In genomic region chr20:35285806-35286076, GRCh38 we compare ENCODE assay signal across 15 cellular contexts. TPM values are rescaled to one million over a fixed set of nuclear protein-coding genes. Genes with fewer than 3 reads are reported as not detected.
A peak's percentile ranks its signal among the peaks of the same experiment; 100 is the strongest.
DNase-seq lines count a peak whose midpoint lies in the region; ATAC-seq, FAIRE-seq and TF ChIP-seq lines count a peak whose summit lies in the region.
"Had no signal": no experiment of that assay in that cellular context is flagged by ENCODE, and none has a peak within 500 bp of the region (broad histone marks: within the 10 kb centered on the region; RNA-seq: fewer than 3 reads in every experiment).

No MANE protein-coding gene starts in this region.

- POLR2A ChIA-PET in Caco-2 (lab: Charles Lee) (interaction anchor here (0.6 to 1.1 kb wide), 5 partner anchors 8 to 417 kb away, joined by 3 to 11 read pairs (median 4); partner anchors contain the start of gene MMP24OS), K562 (lab: Yijun Ruan, JAX) (interaction anchor here (1.1 kb wide), 1 partner anchor 11 kb away, joined by 3 read pairs; no protein-coding TSS in a partner anchor)

- H3K27me3 Mint-ChIP-seq in Caco-2 (ENCODE audit: insufficient read depth, unreplicated experiment), result no peaks in the 10 kb centered on the region
- peaks cover 0 to 7% (median 0%) of the 10 kb centered on the region in 3 donors for H3K27me3 Mint-ChIP-seq in naive B cell

- H3K9me3 ChIP-seq in Caco-2, result no peaks in the 10 kb centered on the region
- H3K9me3 ChIP-seq in Karpas-422 (ENCODE audit: low read length), result no peaks in the 10 kb centered on the region
- no peaks in the 10 kb centered on the region for H3K9me3 ChIP-seq in K562 (replicated peaks; ENCODE audit: control insufficient read depth, insufficient read depth, low read depth, low read length)
- H3K9me3 ChIP-seq in Peyer's patch, result no peaks in the 10 kb centered on the region
- H3K9me3 ChIP-seq: SJSA1, uterus had no signal

- in situ Hi-C loops in K562 (cut with MboI), result no loop called here

- H3K4me2 ChIP-seq in Karpas-422 (ENCODE audit: low read depth, low read length, poor library complexity, severe bottlenecking), result peak overlapping the region; percentile 86
- peak overlapping the region; percentile 95 for H3K4me2 ChIP-seq in K562 (ENCODE audit: insufficient read depth, low read length)

- no peaks in the 10 kb centered on the region for H3K9me1 ChIP-seq in K562 (ENCODE audit: control insufficient read depth, insufficient read depth, low read length)

- ATAC-seq in K562 (no peak), naive B cell (ENCODE audit: low read depth in 2 of 2) (no peak), HG03521 (IDR thresholded peaks at IDR 0.05; ENCODE audit: unreplicated experiment) (no peak)

- H3K36me3 Mint-ChIP-seq in Caco-2 (ENCODE audit: insufficient read depth, unreplicated experiment), result peaks cover 36% of the 10 kb centered on the region
- no peaks in the 10 kb centered on the region for H3K36me3 Mint-ChIP-seq in naive B cell

- peaks cover 18% of the 10 kb centered on the region for H3K4me1 Mint-ChIP-seq in Caco-2 (ENCODE audit: low read depth, unreplicated experiment)
- peaks cover 25 to 32% (median 28%) of the 10 kb centered on the region in 3 donors for H3K4me1 Mint-ChIP-seq in naive B cell

- H3K79me2 ChIP-seq in Karpas-422 (ENCODE audit: low read length) (peaks cover 32% of the 10 kb centered on the region), K562 (ENCODE audit: control insufficient read depth, insufficient read depth, low read length) (peaks cover 38% of the 10 kb centered on the region)

- no peak; the same call in 1 of the 2 replicates for TF ChIP-seq POLR2A in K562 (conservative IDR thresholded peaks at IDR 0.05)
- no peak for TF ChIP-seq POLR2A in Peyer's patch (IDR thresholded peaks at IDR 0.05)

- H3K9ac ChIP-seq in Karpas-422 (ENCODE audit: low read length) (peak overlapping the region; percentile 88; the same call in 1 of the 2 replicates), K562 (ENCODE audit: insufficient read depth in 1 of 2, low read depth in 2 of 2, low read length in 2 of 2) (0 out of 4 replicates have a peak overlapping the region, but pooled peaks of 1 of the 2 experiments have one; percentile 6)

- peaks cover 5% of the 10 kb centered on the region; the same call in 1 of the 2 replicates for H3K36me3 ChIP-seq in Caco-2 (ENCODE audit: control insufficient read depth, insufficient read depth, low read length)
- peaks cover 14% of the 10 kb centered on the region for H3K36me3 ChIP-seq in Karpas-422 (ENCODE audit: insufficient read depth, low read length)
- peaks cover 24% of the 10 kb centered on the region for H3K36me3 ChIP-seq in K562 (ENCODE audit: control insufficient read depth, insufficient read depth, low read length)
- H3K36me3 ChIP-seq in Peyer's patch, result peaks cover 0 to 6% (median 0%) of the 10 kb centered on the region in 3 donors
- H3K36me3 ChIP-seq: uterus had no signal

- H3K27ac Mint-ChIP-seq in Caco-2 (ENCODE audit: unreplicated experiment) (peak overlapping the region; percentile 87), naive B cell (peak overlapping the region in 4 of 6 donors; percentile 43 to 90 (median 72))

- intact Hi-C loops in Caco-2 (cut with micrococcal nuclease; ENCODE audit: unreplicated experiment), result loop anchor here (1.0 to 5.0 kb wide), 2 partner anchors 9 to 408 kb away; partner anchors contain the start of gene ACSS2
- intact Hi-C loops in K562 (cut with micrococcal nuclease), result no loop called here

- FAIRE-seq in K562 (lab: Jason Lieb, UNC), result peak; percentile 82
- FAIRE-seq: GM18507 had no signal

- no peaks in the 10 kb centered on the region for H3K27me3 ChIP-seq in Caco-2 (replicated peaks; ENCODE audit: control insufficient read depth, insufficient read depth, low read length)
- no peaks in the 10 kb centered on the region for H3K27me3 ChIP-seq in Karpas-422 (ENCODE audit: low read length)
- 0 out of 5 replicates have a peak, but pooled peaks cover 0 to 4% of the 10 kb centered on the region in 2 experiments for H3K27me3 ChIP-seq in K562 (ENCODE audit: control insufficient read depth in 2 of 2, insufficient read depth in 2 of 2, low read length in 2 of 2)
- no peaks in the 10 kb centered on the region for H3K27me3 ChIP-seq in Peyer's patch
- H3K27me3 ChIP-seq: SJSA1, uterus had no signal

- peaks cover 3% of the 10 kb centered on the region; the same call in 1 of the 2 replicates for H4K20me1 ChIP-seq in Karpas-422 (ENCODE audit: insufficient read depth, low read depth, low read length)
- no peaks in the 10 kb centered on the region for H4K20me1 ChIP-seq in K562 (replicated peaks; ENCODE audit: control insufficient read depth, insufficient read depth, low read length)

- no peaks in the 10 kb centered on the region for H3K9me3 Mint-ChIP-seq in Caco-2 (ENCODE audit: unreplicated experiment)
- no peaks in the 10 kb centered on the region for H3K9me3 Mint-ChIP-seq in naive B cell

- DNase-seq in Caco-2 (no peak), Karpas-422 (no peak), K562 (ENCODE audit: extremely low read depth in 1 of 4, low spot score in 3 of 4) (peak in 2 of 4 experiments; percentile 21 to 67), naive B cell (no peak), Peyer's patch (no peak), NCI-H345 (lab: John Stamatoyannopoulos, UW) (no peak), islet precursor cell (no peak)
- DNase-seq: activated CD8-positive, alpha-beta memory T cell treated with anti-CD3 and anti-CD28 coated beads, Interleukin-2, amount 50 U/mL, for 4 hours; cortex of kidney; DMS79; NCI-H146; uterus had no signal

- H3K27ac ChIP-seq in Karpas-422 (ENCODE audit: low read length) (no peak overlapping the region), K562 (ENCODE audit: extremely low read depth, low read depth, low read length) (peak overlapping the region; percentile 1), Peyer's patch (peak overlapping the region in 2 of 4 donors; percentile 85 to 90)
- H3K27ac ChIP-seq: SJSA1 had no signal

- peaks cover 28% of the 10 kb centered on the region for H3K4me1 ChIP-seq in Caco-2
- H3K4me1 ChIP-seq in Karpas-422 (ENCODE audit: low read length), result peaks cover 13% of the 10 kb centered on the region
- H3K4me1 ChIP-seq in K562 (replicated peaks in 1 of 2; ENCODE audit: control insufficient read depth in 2 of 2, insufficient read depth in 2 of 2, low read length in 2 of 2), result peaks cover 10 to 47% of the 10 kb centered on the region in 2 experiments; a peak in 4 of 5 replicates
- H3K4me1 ChIP-seq in Peyer's patch, result peaks cover 5 to 27% (median 14%) of the 10 kb centered on the region in 4 donors

- H3K4me3 Mint-ChIP-seq in Caco-2 (ENCODE audit: unreplicated experiment) (peak overlapping the region; percentile 84), naive B cell (peak overlapping the region; percentile 87 to 99 (median 94))

- no peaks in the 10 kb centered on the region for H3K9me2 ChIP-seq in Karpas-422 (replicated peaks; ENCODE audit: insufficient read depth, low read length)

- CTCF ChIA-PET in Caco-2 (lab: Charles Lee) (interaction anchor here (0.6 to 4.3 kb wide), 5 partner anchors 17 to 189 kb away, joined by 3 to 37 read pairs (median 3); no protein-coding TSS in a partner anchor), K562 (lab: Yijun Ruan, JAX; ENCODE audit: low intra/inter-chr PET ratio) (no interaction called here)

- no peak for TF ChIP-seq CTCF in Caco-2 (IDR thresholded peaks at IDR 0.05; ENCODE audit: insufficient read depth in 1 of 2, low read depth in 1 of 2, low read length in 1 of 2, severe bottlenecking in 1 of 2, unreplicated experiment in 1 of 2)
- TF ChIP-seq CTCF in K562 (IDR thresholded peaks at IDR 0.05 in 2 of 3, conservative IDR thresholded peaks at IDR 0.05 in 1 of 3; ENCODE audit: insufficient read depth in 2 of 3, low read depth in 1 of 3, low read length in 3 of 3), result no peak
- no peak for TF ChIP-seq CTCF in Peyer's patch (IDR thresholded peaks at IDR 0.05)

- TF ChIP-seq EP300 in K562 (IDR thresholded peaks at IDR 0.05; ENCODE audit: low read length), result 0 out of 2 replicates have a peak, but pooled peaks have one; percentile 11

- H2AFZ ChIP-seq in Karpas-422 (ENCODE audit: low read length), result no peak overlapping the region
- H2AFZ ChIP-seq in K562 (ENCODE audit: low read depth, low read length), result no peak overlapping the region

- WGBS in K562 (ENCODE audit: insufficient coverage, low coverage, missing lambda C conversion rate), result 10% methylated on average over 5 of the region's 5 CpGs

- H3K4me3 ChIP-seq in Caco-2 (ENCODE audit: low read depth, low read length), result no peak overlapping the region; the same call in 1 of the 2 replicates
- peak overlapping the region; percentile 94; the same call in 1 of the 2 replicates for H3K4me3 ChIP-seq in Karpas-422 (ENCODE audit: low read length)
- H3K4me3 ChIP-seq in K562, result no peak overlapping the region
- H3K4me3 ChIP-seq in Peyer's patch, result no peak overlapping the region

- TF ChIP-seq RAD21 in K562 (CRISPR knock-in tag; conservative IDR thresholded peaks at IDR 0.05 in 1 of 2, IDR thresholded peaks at IDR 0.05 in 1 of 2), result no peak

- BruUV-seq in Caco-2 (replicated peaks; lab: Mats Ljungman, UMichigan) (no TSS peak), K562 (replicated peaks; lab: Mats Ljungman, UMichigan) (no TSS peak)

RNA-seq across cellular contexts. Expression of gene EIF6, which starts 1.2 kb away (rescaled TPM):
- total RNA-seq in Caco-2 (2022) (403 and 420 TPM in 2 replicates), K562 (2014; rRNA removed) (200 and 244 TPM in 2 replicates), K562 (2014; rRNA removed; fragmentation: Illumina TruSeq; extraction: Trizol) (132 and 180 TPM in 2 replicates), K562 (2015; rRNA removed; fragmentation: Illumina TruSeq; extraction: Trizol) (179 and 180 TPM in 2 replicates), K562 (2021) (229 and 249 TPM in 2 replicates), Peyer's patch (100 to 1,000 TPM in 3 of 4 donors, 10 to 100 TPM in 1; 77.6 to 196 (median 157) TPM)
- 150 and 168 TPM in 2 replicates for total RNA-seq in Karpas-422 (2014; rRNA removed; shearing (Covaris generic); ENCODE audit: low replicate concordance)
- 22.6 and 68.4 TPM in 2 replicates for total RNA-seq in K562 (2011; cell fraction: chromatin; rRNA removed; ENCODE audit: low replicate concordance)
- 89.9 and 93.2 TPM in 2 replicates for total RNA-seq in K562 (2011; cell fraction: nucleolus; rRNA removed)
- 54.0 and 63.2 TPM in 2 replicates for total RNA-seq in K562 (2011; cell fraction: nucleoplasm; rRNA removed)
- polyA plus RNA-seq in K562 (2011; rRNA removed) (165 and 190 TPM in 2 replicates), K562 (2014; fragmentation: Illumina TruSeq; extraction: Trizol) (247 and 288 TPM in 2 replicates), K562 (2014; fragmentation: Nextera tagmentation; extraction: Ambion mirVana) (100 to 1,000 TPM; 807 to 832 TPM), K562 (2014; rRNA removed) (230 and 241 TPM in 2 replicates), naive B cell (ENCODE audit: low read depth in 6 of 6) (100 to 1,000 TPM; 206 to 241 (median 228) TPM)
- polyA plus RNA-seq in K562 (2011; cell fraction: cytosol; rRNA removed), result 339 and 577 TPM in 2 replicates
- 164 and 201 TPM in 2 replicates for polyA plus RNA-seq in K562 (2011; cell fraction: nucleus; rRNA removed)
- polyA plus RNA-seq in K562 (2012), result 165 and 193 TPM in 2 replicates
- polyA minus RNA-seq in K562 (2011; rRNA and poly(A)+ RNA removed), result 99.7 and 134 TPM in 2 replicates
- 80.7 and 88.0 TPM in 2 replicates for polyA minus RNA-seq in K562 (2011; cell fraction: cytosol; rRNA and poly(A)+ RNA removed)
- polyA minus RNA-seq in K562 (2011; cell fraction: nucleus; rRNA and poly(A)+ RNA removed), result 28.8 and 42.4 TPM in 2 replicates

RNA-seq across cellular contexts. Expression of gene FAM83C, which starts 6.5 kb away (rescaled TPM):
- total RNA-seq in Caco-2 (2022) (0.09 TPM in 1 of 2 replicates, not detected in the other), K562 (2014; rRNA removed) (not detected in 2 replicates), K562 (2014; rRNA removed; fragmentation: Illumina TruSeq; extraction: Trizol) (not detected in 2 replicates), K562 (2015; rRNA removed; fragmentation: Illumina TruSeq; extraction: Trizol) (not detected in 2 replicates), K562 (2021) (not detected in 2 replicates), Peyer's patch (not detected)
- not detected in 2 replicates for total RNA-seq in Karpas-422 (2014; rRNA removed; shearing (Covaris generic); ENCODE audit: low replicate concordance)
- total RNA-seq in K562 (2011; cell fraction: chromatin; rRNA removed; ENCODE audit: low replicate concordance), result not detected in 2 replicates
- not detected in 2 replicates for total RNA-seq in K562 (2011; cell fraction: nucleolus; rRNA removed)
- not detected in 2 replicates for total RNA-seq in K562 (2011; cell fraction: nucleoplasm; rRNA removed)
- polyA plus RNA-seq in K562 (2011; rRNA removed) (not detected in 2 replicates), K562 (2014; fragmentation: Illumina TruSeq; extraction: Trizol) (not detected in 2 replicates), K562 (2014; fragmentation: Nextera tagmentation; extraction: Ambion mirVana) (not detected), K562 (2014; rRNA removed) (not detected in 2 replicates), naive B cell (ENCODE audit: low read depth in 6 of 6) (not detected)
- polyA plus RNA-seq in K562 (2011; cell fraction: cytosol; rRNA removed), result not detected in 2 replicates
- 0.04 TPM in 1 of 2 replicates, not detected in the other for polyA plus RNA-seq in K562 (2011; cell fraction: nucleus; rRNA removed)
- polyA plus RNA-seq in K562 (2012), result not detected in 2 replicates
- polyA minus RNA-seq in K562 (2011; rRNA and poly(A)+ RNA removed), result not detected in 2 replicates
- not detected in 2 replicates for polyA minus RNA-seq in K562 (2011; cell fraction: cytosol; rRNA and poly(A)+ RNA removed)
- not detected in 2 replicates for polyA minus RNA-seq in K562 (2011; cell fraction: nucleus; rRNA and poly(A)+ RNA removed)
- total RNA-seq: SJSA1, uterus had no signal

RNA-seq across cellular contexts. Expression of gene MMP24OS, which starts 7.8 kb away (rescaled TPM):
- total RNA-seq in Caco-2 (2022), result 38.8 and 42.3 TPM in 2 replicates
- total RNA-seq in Karpas-422 (2014; rRNA removed; shearing (Covaris generic); ENCODE audit: low replicate concordance), result 12.4 and 17.1 TPM in 2 replicates
- 26.2 and 52.1 TPM in 2 replicates for total RNA-seq in K562 (2011; cell fraction: chromatin; rRNA removed; ENCODE audit: low replicate concordance)
- 35.3 and 46.4 TPM in 2 replicates for total RNA-seq in K562 (2011; cell fraction: nucleolus; rRNA removed)
- total RNA-seq in K562 (2011; cell fraction: nucleoplasm; rRNA removed), result 35.9 and 37.4 TPM in 2 replicates
- 11.4 and 16.0 TPM in 2 replicates for total RNA-seq in K562 (2014; rRNA removed)
- total RNA-seq in K562 (2014; rRNA removed; fragmentation: Illumina TruSeq; extraction: Trizol), result 3.8 and 5.6 TPM in 2 replicates
- 10.4 and 12.6 TPM in 2 replicates for total RNA-seq in K562 (2015; rRNA removed; fragmentation: Illumina TruSeq; extraction: Trizol)
- total RNA-seq in K562 (2021), result 38.6 and 41.5 TPM in 2 replicates
- 13.1 and 16.3 TPM in 2 replicates for polyA plus RNA-seq in K562 (2011; rRNA removed)
- polyA plus RNA-seq in K562 (2011; cell fraction: cytosol; rRNA removed), result 22.7 and 39.5 TPM in 2 replicates
- 37.9 and 58.3 TPM in 2 replicates for polyA plus RNA-seq in K562 (2011; cell fraction: nucleus; rRNA removed)
- polyA plus RNA-seq in K562 (2012), result 23.8 and 45.8 TPM in 2 replicates
- polyA plus RNA-seq in K562 (2014; fragmentation: Illumina TruSeq; extraction: Trizol), result 18.8 and 25.0 TPM in 2 replicates
- 1 to 10 TPM in 1 of 2 experiments, under 1 TPM in 1; 0.92 to 1.6 TPM for polyA plus RNA-seq in K562 (2014; fragmentation: Nextera tagmentation; extraction: Ambion mirVana)
- polyA plus RNA-seq in K562 (2014; rRNA removed), result 26.5 and 33.5 TPM in 2 replicates
- 5.0 and 6.8 TPM in 2 replicates for polyA minus RNA-seq in K562 (2011; rRNA and poly(A)+ RNA removed)
- 16.2 and 26.1 TPM in 2 replicates for polyA minus RNA-seq in K562 (2011; cell fraction: cytosol; rRNA and poly(A)+ RNA removed)
- polyA minus RNA-seq in K562 (2011; cell fraction: nucleus; rRNA and poly(A)+ RNA removed), result 20.1 and 29.2 TPM in 2 replicates
- 10 to 100 TPM in 2 of 6 donors, 1 to 10 TPM in 4; 3.7 to 14.1 (median 8.6) TPM for polyA plus RNA-seq in naive B cell (ENCODE audit: low read depth in 6 of 6)
- total RNA-seq in Peyer's patch, result 10 to 100 TPM; 23.1 to 86.1 (median 58.6) TPM

RNA-seq across cellular contexts. Expression of gene MMP24, which starts 59.3 kb away (rescaled TPM):
- total RNA-seq in Caco-2 (2022) (13.0 and 15.6 TPM in 2 replicates), K562 (2014; rRNA removed) (not detected in 2 replicates), K562 (2014; rRNA removed; fragmentation: Illumina TruSeq; extraction: Trizol) (0.03 TPM in 1 of 2 replicates, not detected in the other), K562 (2015; rRNA removed; fragmentation: Illumina TruSeq; extraction: Trizol) (0.07 and 0.08 TPM in 2 replicates), K562 (2021) (0.09 TPM in 1 of 2 replicates, not detected in the other), Peyer's patch (1 to 10 TPM in 2 of 4 donors, under 1 TPM in 1, not detected in 1; 0.70 to 2.7 (median 1.3) TPM)
- total RNA-seq in Karpas-422 (2014; rRNA removed; shearing (Covaris generic); ENCODE audit: low replicate concordance), result 0.36 and 0.60 TPM in 2 replicates
- 0.18 and 0.23 TPM in 2 replicates for total RNA-seq in K562 (2011; cell fraction: chromatin; rRNA removed; ENCODE audit: low replicate concordance)
- total RNA-seq in K562 (2011; cell fraction: nucleolus; rRNA removed), result 0.13 and 0.17 TPM in 2 replicates
- 0.15 TPM in 1 of 2 replicates, not detected in the other for total RNA-seq in K562 (2011; cell fraction: nucleoplasm; rRNA removed)
- polyA plus RNA-seq in K562 (2011; rRNA removed) (0.03 and 0.05 TPM in 2 replicates), K562 (2014; fragmentation: Illumina TruSeq; extraction: Trizol) (0.03 and 0.04 TPM in 2 replicates), K562 (2014; fragmentation: Nextera tagmentation; extraction: Ambion mirVana) (not detected), K562 (2014; rRNA removed) (not detected in 2 replicates), naive B cell (ENCODE audit: low read depth in 6 of 6) (under 1 TPM in 5 of 6 donors, not detected in 1; 0.05 to 0.09 (median 0.08) TPM)
- 0.04 and 0.09 TPM in 2 replicates for polyA plus RNA-seq in K562 (2011; cell fraction: cytosol; rRNA removed)
- polyA plus RNA-seq in K562 (2011; cell fraction: nucleus; rRNA removed), result 0.10 and 0.13 TPM in 2 replicates
- 0.09 and 0.19 TPM in 2 replicates for polyA plus RNA-seq in K562 (2012)
- polyA minus RNA-seq in K562 (2011; rRNA and poly(A)+ RNA removed), result 0.06 TPM in 1 of 2 replicates, not detected in the other
- not detected in 2 replicates for polyA minus RNA-seq in K562 (2011; cell fraction: cytosol; rRNA and poly(A)+ RNA removed)
- polyA minus RNA-seq in K562 (2011; cell fraction: nucleus; rRNA and poly(A)+ RNA removed), result 0.13 and 0.22 TPM in 2 replicates
